ENCODE assay signal across 22 cellular contexts in genomic region chr5:61704289-61704688, GRCh38.
DNase-seq lines count a peak whose midpoint lies in the region; ATAC-seq, FAIRE-seq and TF ChIP-seq lines count a peak whose summit lies in the region.
"Had no signal": no experiment of that assay in that cellular context is flagged by ENCODE, and none has a peak within 500 bp of the region (broad histone marks: within the 10 kb centered on the region; RNA-seq: fewer than 3 reads in every experiment).

No MANE protein-coding gene starts in this region.

- ATAC-seq in GM18498 (IDR thresholded peaks at IDR 0.05; ENCODE audit: unreplicated experiment) (peak; percentile 38), GM21515 (IDR thresholded peaks at IDR 0.05; ENCODE audit: unreplicated experiment) (peak; percentile 34), HG03025 (IDR thresholded peaks at IDR 0.05; ENCODE audit: low FRiP score, unreplicated experiment) (peak; percentile 47), GM12878 (peak; percentile 45), pancreas (no peak)
- ATAC-seq: HCT116, heart left ventricle, K562, right cardiac atrium, Right ventricle myocardium inferior had no signal

- FAIRE-seq in GM12878 (lab: Jason Lieb, UNC): no peak
- FAIRE-seq in pancreas (lab: Jason Lieb, UNC): no peak
- FAIRE-seq: K562 had no signal

- 3% methylated on average over 3 of the region's 3 CpGs for WGBS in GM12878 (ENCODE audit: insufficient coverage, insufficient replicate concordance, low lambda C conversion rate, missing lambda C conversion rate)
- WGBS in pancreas, 2 donors: 70 to 75% methylated on average over 3 of the region's 3 CpGs

- H3K9ac ChIP-seq in GM12878 (ENCODE audit: control insufficient read depth, insufficient read depth, low read length): no peak overlapping the region

- no peak for TF ChIP-seq EP300 in GM12878 (IDR thresholded peaks at IDR 0.05; ENCODE audit: borderline replicate concordance in 1 of 2, control insufficient read depth in 1 of 2, low read depth in 2 of 2, low read length in 2 of 2)

- no peak for TF ChIP-seq POLR2A in GM12878 (IDR thresholded peaks at IDR 0.05; ENCODE audit: low read depth, low read length)

- RAD21 ChIA-PET in GM12878 (lab: Charles Lee; ENCODE audit: unreplicated experiment): no interaction called here

- H3K36me3 ChIP-seq in GM12878 (ENCODE audit: control insufficient read depth in 2 of 2, insufficient read depth in 2 of 2, low read length in 1 of 2) (no peaks in the 10 kb centered on the region), pancreas (no peaks in the 10 kb centered on the region)
- H3K36me3 ChIP-seq: ascending aorta, colonic mucosa, heart left ventricle had no signal

- no peak overlapping the region for H3K4me2 ChIP-seq in GM12878 (ENCODE audit: control insufficient read depth, insufficient read depth)

- no peak for TF ChIP-seq RAD21 in GM12878 (IDR thresholded peaks at IDR 0.05; ENCODE audit: insufficient read depth, low read depth, low read length)

- intact Hi-C loops in GM12878 (cut with micrococcal nuclease; ENCODE audit: unreplicated experiment) (no loop called here), pancreas (cut with DNase I) (no loop called here)

- H2AFZ ChIP-seq in GM12878 (ENCODE audit: control insufficient read depth, low read depth, low read length): no peak overlapping the region

- POLR2A ChIA-PET in GM12878 (lab: Charles Lee): no interaction called here

- BruUV-seq in GM12878 (replicated peaks; lab: Mats Ljungman, UMichigan): no TSS peak

- no peaks in the 10 kb centered on the region; the same call in 2 of the 3 replicates for H3K9me3 ChIP-seq in GM12878 (replicated peaks; ENCODE audit: control insufficient read depth, insufficient read depth, low read length)
- H3K9me3 ChIP-seq in pancreas: no peaks in the 10 kb centered on the region
- H3K9me3 ChIP-seq: ascending aorta, colonic mucosa, heart left ventricle had no signal

- SMC1A ChIA-PET in GM12878 (lab: Charles Lee; ENCODE audit: uncharacterized antibody, unreplicated experiment): no interaction called here

- H3K4me1 ChIP-seq in GM12878 (ENCODE audit: control insufficient read depth, insufficient read depth, low read length) (peaks cover 11% of the 10 kb centered on the region), pancreas (no peaks in the 10 kb centered on the region)
- H3K4me1 ChIP-seq: ascending aorta, colonic mucosa, heart left ventricle had no signal

- H3K79me2 ChIP-seq in GM12878 (ENCODE audit: control insufficient read depth, insufficient read depth, low read length): no peaks in the 10 kb centered on the region

- H3K27ac ChIP-seq in GM12878 (ENCODE audit: control insufficient read depth, insufficient read depth) (no peak overlapping the region), pancreas (no peak overlapping the region)
- H3K27ac ChIP-seq: ascending aorta, colonic mucosa, heart left ventricle had no signal

- H3K4me3 ChIP-seq in GM12878 (no peak overlapping the region), pancreas (no peak overlapping the region)
- H3K4me3 ChIP-seq: ascending aorta, colonic mucosa, heart left ventricle, K562 had no signal

- in situ Hi-C loops in GM12878 (cut with MboI): no loop called here

- DNase-seq in GM12878 (ENCODE audit: low read depth, low spot score) (no peak), NCI-H748 (lab: John Stamatoyannopoulos, UW; ENCODE audit: unreplicated experiment) (no peak), NCI-H1694 (lab: John Stamatoyannopoulos, UW) (no peak), pancreas (no peak), SKM-1 (lab: John Stamatoyannopoulos, UW; ENCODE audit: unreplicated experiment) (no peak)
- DNase-seq: activated CD4-positive, CD25-positive, alpha-beta regulatory T cell treated with anti-CD3 and anti-CD28 coated beads, Interleukin-2, amount 50 U/mL, for 72 hours; colonic mucosa; COR-L47; heart left ventricle; kidney glomerular epithelial cell; midbrain; NCI-H1092 treated with DMSO at 0.1 percent for 48 hours; NK-92 treated with Interleukin-12 subunit alpha and Interleukin-12 subunit beta, amount 100 ng/mL, for 24 hours; right cardiac atrium; substantia nigra had no signal

- CTCF ChIA-PET in GM12878 (lab: Yijun Ruan, JAX): no interaction called here

- no peaks in the 10 kb centered on the region for H4K20me1 ChIP-seq in GM12878 (ENCODE audit: control insufficient read depth, insufficient read depth)

- TF ChIP-seq CTCF in GM12878 (IDR thresholded peaks at IDR 0.05 in 2 of 3, conservative IDR thresholded peaks at IDR 0.05 in 1 of 3; ENCODE audit: control insufficient read depth in 2 of 3, extremely low read depth in 1 of 3, insufficient read depth in 1 of 3, low read depth in 3 of 3, low read length in 3 of 3) (no peak), pancreas (IDR thresholded peaks at IDR 0.05) (no peak)

- H3K27me3 ChIP-seq in GM12878 (replicated peaks in 1 of 2; ENCODE audit: control insufficient read depth in 2 of 2, insufficient read depth in 2 of 2, low read length in 1 of 2) (no peaks in the 10 kb centered on the region; a peak in 1 of 4 replicates), pancreas (no peaks in the 10 kb centered on the region)
- H3K27me3 ChIP-seq: ascending aorta, colonic mucosa, heart left ventricle had no signal

TF ChIP-seq in GM12878, 131 proteins besides CTCF, POLR2A, EP300 and RAD21:
- TF ChIP-seq ZNF274 (IDR thresholded peaks at IDR 0.05; ENCODE audit: insufficient read depth, insufficient read length): no peak
- TF ChIP-seq ETV6 (conservative IDR thresholded peaks at IDR 0.05 in 1 of 2, IDR thresholded peaks at IDR 0.05 in 1 of 2; ENCODE audit: borderline replicate concordance in 1 of 2, low read depth in 1 of 2): peak in 1 of 2 experiments; percentile 39; a peak in 1 of 4 replicates
- no peak for TF ChIP-seq TARDBP (IDR thresholded peaks at IDR 0.05; ENCODE audit: borderline replicate concordance)

Comparison
In these comparisons a context has a peak if more than half of its experiments do, and no peak if none do; other contexts are left out.
1. ATAC-seq: peak in GM18498 (single experiment), GM21515 (single experiment), HG03025 (single experiment) and GM12878 (single experiment); none in pancreas (0 of 4).